8 cellular contexts compared by ENCODE assay signal in genomic region chr15:40282144-40282869, GRCh38. TPM values are rescaled to one million over a fixed set of nuclear protein-coding genes. Genes with fewer than 3 reads are reported as not detected.
DNase-seq lines count a peak whose midpoint lies in the region; ATAC-seq and TF ChIP-seq lines count a peak whose summit lies in the region.

No MANE protein-coding gene starts in this region.

- H3K27me3 ChIP-seq in HUES64 (ENCODE audit: insufficient read depth, low read length) (peaks cover 78% of the 10 kb centered on the region), brain microvascular endothelial cell (replicated peaks) (peaks cover 48% of the 10 kb centered on the region), kidney epithelial cell (ENCODE audit: control insufficient read depth, insufficient read depth, low read length) (peaks cover 74% of the 10 kb centered on the region)

- peak; percentile 26 for DNase-seq in DMS53 treated with DMSO at 0.1 percent for 48 hours (lab: John Stamatoyannopoulos, UW; ENCODE audit: unreplicated experiment)
- DNase-seq in T-helper 17 cell: peak; percentile 26 to 43 (median 39)
- no peak for DNase-seq in brain microvascular endothelial cell
- no peak for DNase-seq in kidney epithelial cell (ENCODE audit: low read depth)
- DNase-seq in stimulated activated CD4-positive, alpha-beta T cell treated with anti-CD3 and anti-CD28 coated beads, TNF-alpha, amount 100 ng/mL, for 4 hours (ENCODE audit: low read depth in 3 of 3): peak in 2 of 3 experiments; percentile 13 to 39

- H3K4me1 Mint-ChIP-seq in T-helper 17 cell: peaks cover 8% of the 10 kb centered on the region

- H3K4me1 ChIP-seq in HUES64 (ENCODE audit: insufficient read depth, low read length): peaks cover 40% of the 10 kb centered on the region

- H3K4me3 ChIP-seq in HUES64 (ENCODE audit: low read length) (peak overlapping the region; percentile 45), brain microvascular endothelial cell (ENCODE audit: low read depth, low read length) (peak overlapping the region; percentile 26), kidney epithelial cell (ENCODE audit: low read depth, low read length) (peak overlapping the region; percentile 16)

- 1% methylated on average over 93 of the region's 93 CpGs for WGBS in HUES64

- peaks cover 36% of the 10 kb centered on the region for H3K27me3 Mint-ChIP-seq in T-helper 17 cell

- H3K27ac Mint-ChIP-seq in T-helper 17 cell: no peak overlapping the region

- no peak overlapping the region for H3K9ac ChIP-seq in HUES64 (ENCODE audit: low read depth, low read length)

- H3K36me3 ChIP-seq in HUES64 (ENCODE audit: insufficient read depth, low read length) (no peaks in the 10 kb centered on the region), brain microvascular endothelial cell (replicated peaks) (no peaks in the 10 kb centered on the region), kidney epithelial cell (ENCODE audit: control insufficient read depth, insufficient read depth, low read length) (no peaks in the 10 kb centered on the region)

- peak; percentile 81 for ATAC-seq in T-helper 17 cell
- no peak for ATAC-seq in GM18511 (IDR thresholded peaks at IDR 0.05; ENCODE audit: unreplicated experiment)
- ATAC-seq in HG03139 (IDR thresholded peaks at IDR 0.05; ENCODE audit: unreplicated experiment): no peak

- H3K27ac ChIP-seq in HUES64 (ENCODE audit: low read depth, low read length) (no peak overlapping the region), brain microvascular endothelial cell (no peak overlapping the region)

- no peaks in the 10 kb centered on the region for H3K36me3 Mint-ChIP-seq in T-helper 17 cell (ENCODE audit: low read depth)

- peak overlapping the region; percentile 78 for H3K4me3 Mint-ChIP-seq in T-helper 17 cell

- H3K9me3 ChIP-seq in HUES64 (ENCODE audit: insufficient read depth, low read depth, low read length) (no peaks in the 10 kb centered on the region), T-helper 17 cell (ENCODE audit: control insufficient read depth, low read length, poor library complexity, severe bottlenecking) (no peaks in the 10 kb centered on the region)

- TF ChIP-seq CTCF in brain microvascular endothelial cell (IDR thresholded peaks at IDR 0.05; ENCODE audit: low read depth, low read length, missing control alignments) (peak; percentile 23), kidney epithelial cell (IDR thresholded peaks at IDR 0.05; ENCODE audit: insufficient read depth, low read length, poor library complexity, severe bottlenecking) (peak; percentile 6)

- in situ Hi-C loops in brain microvascular endothelial cell (cut with HindIII; ENCODE audit: low pct_ligation_motif_present, low sequenced_read_pairs): no loop called here

RNA-seq across cellular contexts. Expression of gene ANKRD63, which starts 0.6 kb away (rescaled TPM):
- polyA plus RNA-seq in HUES64 (2013, experiment 1 of 2): not detected
- not detected for polyA plus RNA-seq in HUES64 (2013, experiment 2 of 2)
- total RNA-seq in T-helper 17 cell: under 1 TPM in 1 of 2 donors, not detected in 1; 0.42 TPM
- total RNA-seq in kidney epithelial cell: not detected in 2 replicates

RNA-seq across cellular contexts. Expression of gene PLCB2, which starts 25.4 kb away (rescaled TPM):
- 7.3 TPM for polyA plus RNA-seq in HUES64 (2013, experiment 1 of 2)
- 11.2 TPM for polyA plus RNA-seq in HUES64 (2013, experiment 2 of 2)
- 100 to 1,000 TPM; 228 to 238 TPM for total RNA-seq in T-helper 17 cell
- total RNA-seq in kidney epithelial cell: 0.68 and 1.5 TPM in 2 replicates

RNA-seq across cellular contexts. Expression of gene INAFM2, which starts 41.2 kb away (rescaled TPM):
- 18.2 TPM for polyA plus RNA-seq in HUES64 (2013, experiment 1 of 2)
- 20.2 TPM for polyA plus RNA-seq in HUES64 (2013, experiment 2 of 2)
- total RNA-seq in T-helper 17 cell: 10 to 100 TPM in 1 of 2 donors, 1 to 10 TPM in 1; 9.2 to 48.3 TPM
- 14.9 and 16.8 TPM in 2 replicates for total RNA-seq in kidney epithelial cell

RNA-seq across cellular contexts. Expression of gene PAK6, which starts 43.4 kb away (rescaled TPM):
- polyA plus RNA-seq in HUES64 (2013, experiment 1 of 2): 2.1 TPM
- polyA plus RNA-seq in HUES64 (2013, experiment 2 of 2): 5.2 TPM
- total RNA-seq in T-helper 17 cell (not detected), kidney epithelial cell (15.3 and 17.7 TPM in 2 replicates)

RNA-seq across cellular contexts. Expression of gene CCDC9B, which starts 58.4 kb away (rescaled TPM):
- 0.80 TPM for polyA plus RNA-seq in HUES64 (2013, experiment 1 of 2)
- polyA plus RNA-seq in HUES64 (2013, experiment 2 of 2): 0.13 TPM
- total RNA-seq in T-helper 17 cell: 1 to 10 TPM; 4.1 to 5.3 TPM
- total RNA-seq in kidney epithelial cell: 13.6 and 20.3 TPM in 2 replicates

Comparison
In these comparisons a context has a peak if more than half of its experiments do, and no peak if none do; other contexts are left out.
1. DNase-seq: peak in DMS53 treated with DMSO at 0.1 percent for 48 hours (single experiment), T-helper 17 cell (3 of 3) and stimulated activated CD4-positive, alpha-beta T cell treated with anti-CD3 and anti-CD28 coated beads, TNF-alpha, amount 100 ng/mL, for 4 hours (2 of 3); none in brain microvascular endothelial cell (single experiment) and kidney epithelial cell (single experiment).
2. RNA of gene PLCB2, which starts 25.4 kb away (total RNA-seq): 228 to 238 TPM in T-helper 17 cell; 0.68 to 1.5 TPM in kidney epithelial cell; every median in the first group is over 10 times any median in the second.
3. Peak in every context shown above with its lines, with median percentiles within 50 percentile points of each other: H3K4me3 ChIP-seq.